ENCODE assay signal across 1 cellular context in genomic region chr1:64839270-64839669, GRCh38.
TF ChIP-seq lines count a peak whose summit lies in the region.

No MANE protein-coding gene starts in this region.

TF ChIP-seq in WTC11, 78 proteins besides CTCF, POLR2A, EP300 and RAD21 (continued from another document):
- no peak for TF ChIP-seq FOXP4 (CRISPR knock-in tag; IDR thresholded peaks at IDR 0.05)
- TF ChIP-seq GRHL2 (CRISPR knock-in tag; IDR thresholded peaks at IDR 0.05; ENCODE audit: insufficient replicate concordance, severe bottlenecking) = no peak
